1 cellular context compared by ENCODE assay signal in genomic region chr10:71860243-71861029, GRCh38.
TF ChIP-seq lines count a peak whose summit lies in the region.

No MANE protein-coding gene starts in this region.

TF ChIP-seq in HepG2, 621 proteins besides CTCF, POLR2A, EP300 and RAD21 (continued from another document and continues in another):
- TF ChIP-seq AKNA (CRISPR knock-in tag; IDR thresholded peaks at IDR 0.05; ENCODE audit: borderline replicate concordance) = 0 out of 2 replicates have a peak, but pooled peaks have one; percentile 39
- no peak for TF ChIP-seq CBX2 (IDR thresholded peaks at IDR 0.05; ENCODE audit: low read depth, low read length)
- TF ChIP-seq CBX2 (CRISPR knock-in tag; IDR thresholded peaks at IDR 0.05; ENCODE audit: low read depth) = no peak
- no peak for TF ChIP-seq PRPF4 (IDR thresholded peaks at IDR 0.05; ENCODE audit: low read depth, low read length, poor library complexity, severe bottlenecking)
- peak; percentile 95 for TF ChIP-seq MAFF (IDR thresholded peaks at IDR 0.05; ENCODE audit: low read depth, low read length)
- peak; percentile 56; the same call in 1 of the 2 replicates for TF ChIP-seq FOSL1 (CRISPR knock-in tag; IDR thresholded peaks at IDR 0.05; ENCODE audit: borderline replicate concordance)
- no peak for TF ChIP-seq ZNF414 (CRISPR knock-in tag; IDR thresholded peaks at IDR 0.05)
- no peak for TF ChIP-seq NBN (conservative IDR thresholded peaks at IDR 0.05)
- TF ChIP-seq ZNF687 (CRISPR knock-in tag; IDR thresholded peaks at IDR 0.05) = peak; percentile 83
- TF ChIP-seq AGO2 (optimal IDR thresholded peaks at IDR 0.05; ENCODE audit: low read depth, low read length) = no peak
- TF ChIP-seq ZFYVE20 (CRISPR knock-in tag; IDR thresholded peaks at IDR 0.05; ENCODE audit: borderline replicate concordance, low read depth) = no peak
- TF ChIP-seq ATF1 (CRISPR knock-in tag; IDR thresholded peaks at IDR 0.05) = no peak
- peak; percentile 49; the same call in 1 of the 2 replicates for TF ChIP-seq GABPB1 (CRISPR knock-in tag; IDR thresholded peaks at IDR 0.05)
- no peak for TF ChIP-seq ZNF10 (CRISPR knock-in tag; IDR thresholded peaks at IDR 0.05; ENCODE audit: borderline replicate concordance, low read depth)
- TF ChIP-seq WIZ (CRISPR knock-in tag; IDR thresholded peaks at IDR 0.05) = no peak
- no peak for TF ChIP-seq ZNF33A (CRISPR knock-in tag; IDR thresholded peaks at IDR 0.05; ENCODE audit: borderline replicate concordance)
- no peak for TF ChIP-seq ZC3H4 (CRISPR knock-in tag; IDR thresholded peaks at IDR 0.05; ENCODE audit: borderline replicate concordance)
- peak; percentile 64 for TF ChIP-seq MED1 (CRISPR knock-in tag; IDR thresholded peaks at IDR 0.05)
- no peak for TF ChIP-seq ETV5 (CRISPR knock-in tag; IDR thresholded peaks at IDR 0.05; ENCODE audit: borderline replicate concordance)
- no peak for TF ChIP-seq PCBP2 (optimal IDR thresholded peaks at IDR 0.05; ENCODE audit: low read depth, low read length, poor library complexity, severe bottlenecking)
- TF ChIP-seq KLF6 (CRISPR knock-in tag; IDR thresholded peaks at IDR 0.05) = 0 out of 2 replicates have a peak, but pooled peaks have one; percentile 30
- no peak for TF ChIP-seq ZNF101 (CRISPR knock-in tag; IDR thresholded peaks at IDR 0.05; ENCODE audit: borderline replicate concordance, low read depth)
- 0 out of 2 replicates have a peak, but pooled peaks have one; percentile 34 for TF ChIP-seq HOMEZ (CRISPR knock-in tag; IDR thresholded peaks at IDR 0.05; ENCODE audit: low read depth)
- peak; percentile 40; the same call in 1 of the 2 replicates for TF ChIP-seq DRAP1 (CRISPR knock-in tag; IDR thresholded peaks at IDR 0.05)
- TF ChIP-seq ZEB1 (IDR thresholded peaks at IDR 0.05; ENCODE audit: insufficient replicate concordance, low read depth) = no peak
- TF ChIP-seq THAP9 (CRISPR knock-in tag; IDR thresholded peaks at IDR 0.05; ENCODE audit: borderline replicate concordance) = no peak
- 0 out of 2 replicates have a peak, but pooled peaks have one; percentile 45 for TF ChIP-seq ZNF552 (CRISPR knock-in tag; IDR thresholded peaks at IDR 0.05; ENCODE audit: borderline replicate concordance)
- TF ChIP-seq ZNF691 (CRISPR knock-in tag; IDR thresholded peaks at IDR 0.05; ENCODE audit: borderline replicate concordance, low read depth) = 0 out of 2 replicates have a peak, but pooled peaks have one; percentile 50
- no peak for TF ChIP-seq HDAC6 (IDR thresholded peaks at IDR 0.05; ENCODE audit: low read depth, low read length)
- TF ChIP-seq NKX3-1 (CRISPR knock-in tag; IDR thresholded peaks at IDR 0.05) = no peak
- TF ChIP-seq SIN3A (IDR thresholded peaks at IDR 0.05; ENCODE audit: borderline replicate concordance, low read depth, low read length) = peak; percentile 74; the same call in 1 of the 2 replicates
- no peak for TF ChIP-seq ZNF720 (CRISPR knock-in tag; IDR thresholded peaks at IDR 0.05)
- no peak for TF ChIP-seq GTF2F1 (IDR thresholded peaks at IDR 0.05; ENCODE audit: low read length)
- TF ChIP-seq ZNF383 (CRISPR knock-in tag; IDR thresholded peaks at IDR 0.05; ENCODE audit: borderline replicate concordance) = no peak
- TF ChIP-seq ZBTB26 (CRISPR knock-in tag; IDR thresholded peaks at IDR 0.05; ENCODE audit: borderline replicate concordance) = no peak
- no peak for TF ChIP-seq SMC3 (IDR thresholded peaks at IDR 0.05; ENCODE audit: low read length)
- TF ChIP-seq MEF2D (CRISPR knock-in tag; IDR thresholded peaks at IDR 0.05) = 0 out of 2 replicates have a peak, but pooled peaks have one; percentile 27
- TF ChIP-seq TBX3 (IDR thresholded peaks at IDR 0.05; ENCODE audit: borderline replicate concordance) = no peak
- TF ChIP-seq GMEB2 (CRISPR knock-in tag; IDR thresholded peaks at IDR 0.05; ENCODE audit: low read depth) = no peak
- TF ChIP-seq ZBTB44 (CRISPR knock-in tag; IDR thresholded peaks at IDR 0.05) = no peak
- TF ChIP-seq MAFG (CRISPR knock-in tag; IDR thresholded peaks at IDR 0.05) = peak; percentile 100
- TF ChIP-seq HOXA9 (CRISPR knock-in tag; IDR thresholded peaks at IDR 0.05; ENCODE audit: borderline replicate concordance) = no peak
